In the genomic region with DNA sequence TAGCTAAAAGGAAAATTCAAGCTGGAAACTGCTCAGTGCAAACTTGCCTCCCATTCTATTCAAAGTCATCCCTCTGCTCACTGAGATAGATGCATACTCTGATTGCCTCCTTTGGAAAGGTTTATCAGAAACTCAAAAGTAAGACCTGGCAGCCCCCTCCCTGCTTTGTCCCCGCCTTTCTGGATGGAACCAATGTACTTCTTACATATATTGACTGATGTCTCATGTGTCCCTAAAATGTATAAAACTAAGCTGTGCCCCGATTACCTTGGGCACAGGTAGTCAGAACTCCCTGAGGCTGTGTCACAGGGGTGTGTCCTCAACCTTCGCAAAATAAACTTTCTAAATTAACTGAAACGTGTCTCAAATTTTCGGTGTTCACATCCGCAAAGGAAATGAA, we compare ENCODE assay signal across 8 cellular contexts.
DNase-seq lines count a peak whose midpoint lies in the region; ATAC-seq and TF ChIP-seq lines count a peak whose summit lies in the region.
"Not testable (repeated sequence)": the region's sequence is repeated elsewhere in the genome, so short reads cannot be mapped to it uniquely, and the experiment has no call there.

No MANE protein-coding gene starts in this region.

- H3F3A ChIP-seq in PC-3 (ENCODE audit: low read length, unreplicated experiment); smooth muscle cell (ENCODE audit: low read depth): not testable (repeated sequence)

- ATAC-seq in PC-3, result not testable (repeated sequence)

- POLR2A ChIA-PET in PC-3 (lab: Charles Lee; ENCODE audit: unreplicated experiment), result not testable (repeated sequence)

- BruUV-seq in PC-3 (replicated peaks; lab: Mats Ljungman, UMichigan), result not testable (repeated sequence)

- H3K27me3 ChIP-seq in ACC112 (ENCODE audit: insufficient read depth, low read length); H9 (ENCODE audit: insufficient read depth, low read length); PC-3 (ENCODE audit: low read length); adipocyte (replicated peaks; ENCODE audit: control insufficient read depth, insufficient read depth, low read length); endodermal cell (ENCODE audit: control insufficient read depth, insufficient read depth, low read length, poor library complexity, severe bottlenecking); smooth muscle cell (ENCODE audit: low read depth): not testable (repeated sequence)

- H3K36me3 ChIP-seq in ACC112 (ENCODE audit: insufficient read depth, low read length); PC-3 (ENCODE audit: low read depth, low read length); adipocyte (ENCODE audit: control insufficient read depth, insufficient read depth, low read length, severe bottlenecking); endodermal cell (ENCODE audit: control insufficient read depth, insufficient read depth, low read length); smooth muscle cell (ENCODE audit: low read depth): not testable (repeated sequence)

- H2BK15ac ChIP-seq in H9 (ENCODE audit: low read depth, low read length), result not testable (repeated sequence)

- not testable (repeated sequence) for H2BK5ac ChIP-seq in H9 (ENCODE audit: insufficient read length, low read length)

- TF ChIP-seq CTCF in H9 (conservative IDR thresholded peaks at IDR 0.05); PC-3 (conservative IDR thresholded peaks at IDR 0.05; ENCODE audit: low read depth, low read length); endodermal cell (conservative IDR thresholded peaks at IDR 0.05); nephron (IDR thresholded peaks at IDR 0.05; ENCODE audit: unreplicated experiment in 3 of 3); smooth muscle cell (IDR thresholded peaks at IDR 0.05; ENCODE audit: borderline replicate concordance, insufficient read depth, poor library complexity, severe bottlenecking): not testable (repeated sequence)

- not testable (repeated sequence) for H2BK120ac ChIP-seq in H9 (ENCODE audit: low read depth, low read length, poor library complexity, severe bottlenecking)

- H3K4me3 ChIP-seq in ACC112 (ENCODE audit: low read depth, low read length), result peak overlapping the region; percentile 86
- peak overlapping the region; percentile 78 for H3K4me3 ChIP-seq in PC-3 (ENCODE audit: low read length)
- peak overlapping the region; percentile 90 for H3K4me3 ChIP-seq in adipocyte (ENCODE audit: low read length)
- H3K4me3 ChIP-seq in endodermal cell (ENCODE audit: low read length), result peak overlapping the region; percentile 75
- H3K4me3 ChIP-seq in smooth muscle cell, result peak overlapping the region; percentile 61

- H3K4ac ChIP-seq in H9 (ENCODE audit: low read depth, low read length), result not testable (repeated sequence)

- WGBS in H9 (ENCODE audit: extremely low coverage, insufficient read length, low lambda C conversion rate), result no CpG with 5 or more reads among the region's 6 CpGs
- WGBS in endodermal cell (ENCODE audit: insufficient coverage in 1 of 2, insufficient read length in 1 of 2), 2 experiments, result 96 to 100% methylated on average over 6 of the region's 6 CpGs
- 97% methylated on average over 6 of the region's 6 CpGs for WGBS in smooth muscle cell (ENCODE audit: low lambda C conversion rate)

- not testable (repeated sequence) for H2AFZ ChIP-seq in ACC112 (ENCODE audit: low read length, unreplicated experiment); H9 (ENCODE audit: low read length); smooth muscle cell (ENCODE audit: low read depth)
- H2AFZ ChIP-seq in PC-3 (ENCODE audit: low read length), result peak overlapping the region; percentile 86

- not testable (repeated sequence) for DNase-seq in H9; PC-3; adipocyte (ENCODE audit: low read depth); endodermal cell; smooth muscle cell (lab: John Stamatoyannopoulos, UW; ENCODE audit: unreplicated experiment)
- peak; percentile 3 for DNase-seq in NCI-H2227 (lab: John Stamatoyannopoulos, UW; ENCODE audit: unreplicated experiment)

- H3K9me3 Mint-ChIP-seq in H9, result peaks cover 29 to 33% of the 10 kb centered on the region in 2 experiments
- peaks cover 40% of the 10 kb centered on the region for H3K9me3 Mint-ChIP-seq in endodermal cell
- peaks cover 34% of the 10 kb centered on the region for H3K9me3 Mint-ChIP-seq in nephron

- H3K4me2 ChIP-seq in H9 (ENCODE audit: insufficient read depth, insufficient read length, low read length) (peak overlapping the region; percentile 48), PC-3 (ENCODE audit: low read length) (peak overlapping the region; percentile 87), smooth muscle cell (peak overlapping the region; percentile 86)

- not testable (repeated sequence) for H3K27me3 Mint-ChIP-seq in H9 (ENCODE audit: low read depth); endodermal cell (ENCODE audit: insufficient read depth); nephron (ENCODE audit: low read depth)

- H3K23me2 ChIP-seq in H9 (ENCODE audit: insufficient read length, low read depth, low read length, poor library complexity, severe bottlenecking), result not testable (repeated sequence)

- CTCF ChIA-PET in PC-3 (lab: Charles Lee), result not testable (repeated sequence)

- H3K27ac ChIP-seq in ACC112 (ENCODE audit: low read depth, low read length); H9 (ENCODE audit: insufficient read length, low read depth, low read length); PC-3 (ENCODE audit: low read length); endodermal cell (ENCODE audit: low read depth, low read length); smooth muscle cell (ENCODE audit: low read depth): not testable (repeated sequence)

- not testable (repeated sequence) for H2BK12ac ChIP-seq in H9 (ENCODE audit: insufficient read length, low read depth, low read length)

- not testable (repeated sequence) for H3K23ac ChIP-seq in H9 (ENCODE audit: insufficient read length, low read depth, low read length)

- H3K18ac ChIP-seq in H9 (ENCODE audit: insufficient read length, low read depth, low read length), result not testable (repeated sequence)

- H3K4me3 Mint-ChIP-seq in H9, result peak overlapping the region; percentile 73 to 83
- H3K4me3 Mint-ChIP-seq in endodermal cell, result peak overlapping the region; percentile 75
- H3K4me3 Mint-ChIP-seq in nephron, result peak overlapping the region; percentile 84 to 90 (median 88)

- not testable (repeated sequence) for H3K9me2 ChIP-seq in PC-3 (replicated peaks; ENCODE audit: low read length)

- not testable (repeated sequence) for H3K14ac ChIP-seq in H9 (ENCODE audit: insufficient read depth, low read length)

- H2BK20ac ChIP-seq in H9 (ENCODE audit: low read depth, low read length, poor library complexity, severe bottlenecking), result not testable (repeated sequence)

- not testable (repeated sequence) for H3K9ac ChIP-seq in H9 (ENCODE audit: extremely low read depth, insufficient read length, low read length); adipocyte (ENCODE audit: low read length); endodermal cell (ENCODE audit: extremely low read depth, low read length, poor library complexity, severe bottlenecking); smooth muscle cell (ENCODE audit: low read depth)
- H3K9ac ChIP-seq in PC-3 (ENCODE audit: low read length), result peak overlapping the region; percentile 93; the same call in 1 of the 2 replicates

- H3K9me3 ChIP-seq in H9 (ENCODE audit: control insufficient read depth, low read depth, low read length); PC-3 (ENCODE audit: low read length); adipocyte (ENCODE audit: control insufficient read depth, low read length); smooth muscle cell (replicated peaks; ENCODE audit: low read depth): not testable (repeated sequence)
- H3K9me3 ChIP-seq in endodermal cell (ENCODE audit: control insufficient read depth, low read length), result peaks cover 41% of the 10 kb centered on the region

- H3K79me1 ChIP-seq in H9 (ENCODE audit: insufficient read depth, low read depth, low read length, poor library complexity, severe bottlenecking), result not testable (repeated sequence)

- H2AK5ac ChIP-seq in H9 (ENCODE audit: insufficient read length, low read length), result not testable (repeated sequence)

- not testable (repeated sequence) for H3K79me2 ChIP-seq in ACC112 (ENCODE audit: control insufficient read depth, insufficient read depth, low read length, unreplicated experiment); H9 (ENCODE audit: insufficient read depth, low read length); smooth muscle cell (ENCODE audit: low read depth)
- peaks cover 44% of the 10 kb centered on the region for H3K79me2 ChIP-seq in PC-3 (ENCODE audit: low read length)

- intact Hi-C loops in PC-3 (cut with micrococcal nuclease), result not testable (repeated sequence)

- H4K20me1 ChIP-seq in H9 (ENCODE audit: control insufficient read depth, insufficient read depth, insufficient read length); PC-3 (ENCODE audit: low read length); smooth muscle cell (ENCODE audit: low read depth): not testable (repeated sequence)

- not testable (repeated sequence) for H3K4me1 ChIP-seq in ACC112 (ENCODE audit: control insufficient read depth, insufficient read depth, low read length, unreplicated experiment); H9 (ENCODE audit: insufficient read depth, low read length); adipocyte (ENCODE audit: control insufficient read depth, insufficient read depth, low read length); endodermal cell (ENCODE audit: control insufficient read depth, insufficient read depth, low read length)
- H3K4me1 ChIP-seq in PC-3 (ENCODE audit: insufficient read depth, low read length), result peaks cover 19% of the 10 kb centered on the region
- peaks cover 13% of the 10 kb centered on the region for H3K4me1 ChIP-seq in smooth muscle cell (ENCODE audit: low read depth)

- H3K27ac Mint-ChIP-seq in H9, endodermal cell: not testable (repeated sequence)
- H3K27ac Mint-ChIP-seq in nephron, result peak overlapping the region in 1 of 3 experiments; percentile 96

- H3K4me1 Mint-ChIP-seq in H9, result peaks cover 14 to 23% of the 10 kb centered on the region in 2 experiments
- peaks cover 22% of the 10 kb centered on the region for H3K4me1 Mint-ChIP-seq in endodermal cell
- peaks cover 10% of the 10 kb centered on the region for H3K4me1 Mint-ChIP-seq in nephron

- H4K8ac ChIP-seq in H9 (replicated peaks; ENCODE audit: insufficient read length, low read depth, low read length), result not testable (repeated sequence)

- H3K56ac ChIP-seq in H9 (ENCODE audit: insufficient read length, low read depth, low read length), result not testable (repeated sequence)

- peaks cover 10 to 35% (median 16%) of the 10 kb centered on the region in 3 experiments; a peak in 6 of 7 replicates for H3K36me3 Mint-ChIP-seq in H9 (ENCODE audit: insufficient read depth in 1 of 3, low read depth in 3 of 3)
- H3K36me3 Mint-ChIP-seq in endodermal cell (ENCODE audit: low read depth), result peaks cover 35% of the 10 kb centered on the region
- H3K36me3 Mint-ChIP-seq in nephron (ENCODE audit: low read depth), result peaks cover 42% of the 10 kb centered on the region

- H4K91ac ChIP-seq in H9 (ENCODE audit: insufficient read length, low read depth, low read length), result not testable (repeated sequence)

- not testable (repeated sequence) for H3T11ph ChIP-seq in H9 (ENCODE audit: low read length)

- H4K5ac ChIP-seq in H9 (ENCODE audit: insufficient read length, low read depth, low read length), result not testable (repeated sequence)
